In the genomic region with DNA sequence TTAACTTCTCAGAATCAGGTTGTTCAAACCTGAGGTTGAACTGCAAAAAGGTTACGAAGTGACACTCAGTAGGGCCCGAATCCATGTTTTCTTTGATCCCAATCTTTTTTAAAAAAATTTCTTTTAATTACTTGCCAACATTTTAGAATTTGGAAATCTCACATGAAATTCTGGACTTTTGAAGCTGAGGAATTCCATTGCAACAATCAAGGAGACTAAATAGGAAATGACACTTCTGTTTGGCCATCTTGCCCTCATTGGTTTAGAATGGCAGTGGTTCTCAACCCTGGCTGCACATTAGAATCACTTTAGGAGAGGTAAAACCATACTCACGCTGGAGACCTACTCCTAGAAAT, we compare ENCODE assay signal across 8 cellular contexts. TPM values are rescaled to one million over a fixed set of nuclear protein-coding genes. Genes with fewer than 3 reads are reported as not detected.
DNase-seq lines count a peak whose midpoint lies in the region; ATAC-seq and TF ChIP-seq lines count a peak whose summit lies in the region.

No MANE protein-coding gene starts in this region.

- DNase-seq in CD4-positive, alpha-beta T cell: no peak
- no peak for DNase-seq in colonic mucosa
- DNase-seq in natural killer cell treated with Interleukin-12 subunit alpha and Interleukin-12 subunit beta and Interleukin-15 and Interleukin-18, amount 100 ng/mL, for 72 hours (ENCODE audit: low spot score): no peak
- no peak for DNase-seq in activated effector memory CD4-positive, alpha-beta T cell treated with Interleukin-2 at 50 U/mL for 16 hours
- DNase-seq in activated CD4-positive, CD25-positive, alpha-beta regulatory T cell treated with anti-CD3 and anti-CD28 coated beads, Interleukin-2, amount 50 U/mL, for 72 hours: no peak
- no peak for DNase-seq in activated CD4-positive, alpha-beta T cell treated with anti-CD3 and anti-CD28 coated beads for 1 hour

- no peak overlapping the region for H3K27ac ChIP-seq in CD4-positive, alpha-beta T cell (ENCODE audit: low read depth, low read length)
- H3K27ac ChIP-seq in HUES64 (ENCODE audit: low read depth, low read length): peak overlapping the region; percentile 57; the same call in 1 of the 2 replicates
- no peak overlapping the region for H3K27ac ChIP-seq in colonic mucosa

- no peak for ATAC-seq in CD4-positive, alpha-beta T cell (ENCODE audit: poor library complexity)
- no peak for ATAC-seq in natural killer cell treated with Interleukin-12 subunit alpha and Interleukin-12 subunit beta and Interleukin-15 and Interleukin-18, amount 100 ng/mL, for 72 hours
- no peak for ATAC-seq in HG02973 (IDR thresholded peaks at IDR 0.05; ENCODE audit: unreplicated experiment)

- CTCF ChIA-PET in CD4-positive, alpha-beta T cell (lab: Charles Lee): interaction anchor here (1.1 to 1.9 kb wide), 2 partner anchors 33 to 232 kb away, joined by 3 to 4 read pairs; no protein-coding TSS in a partner anchor

- peak overlapping the region; percentile 98 for H3K4me3 Mint-ChIP-seq in CD4-positive, alpha-beta T cell
- peak overlapping the region; percentile 92 for H3K4me3 Mint-ChIP-seq in natural killer cell treated with Interleukin-12 subunit alpha and Interleukin-12 subunit beta and Interleukin-15 and Interleukin-18, amount 100 ng/mL, for 72 hours

- H3K36me3 ChIP-seq in HUES64 (ENCODE audit: insufficient read depth, low read length): peaks cover 11% of the 10 kb centered on the region
- no peaks in the 10 kb centered on the region for H3K36me3 ChIP-seq in colonic mucosa

- H3K27ac Mint-ChIP-seq in CD4-positive, alpha-beta T cell: peak overlapping the region; percentile 92
- H3K27ac Mint-ChIP-seq in natural killer cell treated with Interleukin-12 subunit alpha and Interleukin-12 subunit beta and Interleukin-15 and Interleukin-18, amount 100 ng/mL, for 72 hours: peak overlapping the region; percentile 84 to 98

- peaks cover 44% of the 10 kb centered on the region for H3K4me1 Mint-ChIP-seq in CD4-positive, alpha-beta T cell (ENCODE audit: low read depth)
- H3K4me1 Mint-ChIP-seq in natural killer cell treated with Interleukin-12 subunit alpha and Interleukin-12 subunit beta and Interleukin-15 and Interleukin-18, amount 100 ng/mL, for 72 hours (ENCODE audit: low read depth in 2 of 2): peaks cover 21 to 25% of the 10 kb centered on the region in 2 donors

- no peak for TF ChIP-seq CTCF in CD4-positive, alpha-beta T cell (IDR thresholded peaks at IDR 0.05)
- no peak for TF ChIP-seq CTCF in colonic mucosa (IDR thresholded peaks at IDR 0.05)

- peaks cover 26% of the 10 kb centered on the region for H3K36me3 Mint-ChIP-seq in CD4-positive, alpha-beta T cell (ENCODE audit: low read depth)
- peaks cover 4% of the 10 kb centered on the region for H3K36me3 Mint-ChIP-seq in natural killer cell treated with Interleukin-12 subunit alpha and Interleukin-12 subunit beta and Interleukin-15 and Interleukin-18, amount 100 ng/mL, for 72 hours

- POLR2A ChIA-PET in CD4-positive, alpha-beta T cell (lab: Charles Lee): interaction anchor here (0.7 to 1.6 kb wide), 2 partner anchors 33 to 283 kb away, joined by 3 to 5 read pairs; a partner anchor contains a TSS

- H3K9me3 ChIP-seq in CD4-positive, alpha-beta T cell (ENCODE audit: control insufficient read depth, low read length): no peaks in the 10 kb centered on the region
- no peaks in the 10 kb centered on the region for H3K9me3 ChIP-seq in HUES64 (ENCODE audit: insufficient read depth, low read depth, low read length)
- no peaks in the 10 kb centered on the region for H3K9me3 ChIP-seq in colonic mucosa

- peak overlapping the region; percentile 74 for H3K9ac ChIP-seq in HUES64 (ENCODE audit: low read depth, low read length)
- H3K9ac ChIP-seq in colonic mucosa (ENCODE audit: low read depth in 2 of 2, low read length in 2 of 2): peak overlapping the region in 1 of 2 donors; percentile 87

- H3K27me3 ChIP-seq in CD4-positive, alpha-beta T cell (ENCODE audit: control insufficient read depth, insufficient read depth, low read length): no peaks in the 10 kb centered on the region
- H3K27me3 ChIP-seq in HUES64 (ENCODE audit: insufficient read depth, low read length) (no peaks in the 10 kb centered on the region), colonic mucosa (peaks cover 4% of the 10 kb centered on the region)

- 77% methylated on average over 3 of the region's 3 CpGs for WGBS in HUES64

- peaks cover 22% of the 10 kb centered on the region for H3K4me1 ChIP-seq in HUES64 (ENCODE audit: insufficient read depth, low read length)
- no peaks in the 10 kb centered on the region for H3K4me1 ChIP-seq in colonic mucosa

- intact Hi-C loops in CD4-positive, alpha-beta T cell (cut with DNase I, micrococcal nuclease): loop anchor here (2.0 to 10.0 kb wide), 6 partner anchors 32 to 1752 kb away; a partner anchor contains a TSS
- intact Hi-C loops in colonic mucosa (cut with DNase I): loop anchor here (10.0 kb wide), 1 partner anchor 192 kb away; a partner anchor contains a TSS

- peaks cover 15% of the 10 kb centered on the region for H3K27me3 Mint-ChIP-seq in CD4-positive, alpha-beta T cell
- peaks cover 12 to 17% of the 10 kb centered on the region in 2 donors for H3K27me3 Mint-ChIP-seq in natural killer cell treated with Interleukin-12 subunit alpha and Interleukin-12 subunit beta and Interleukin-15 and Interleukin-18, amount 100 ng/mL, for 72 hours

- H3K9me3 Mint-ChIP-seq in CD4-positive, alpha-beta T cell: no peaks in the 10 kb centered on the region
- H3K9me3 Mint-ChIP-seq in natural killer cell treated with Interleukin-12 subunit alpha and Interleukin-12 subunit beta and Interleukin-15 and Interleukin-18, amount 100 ng/mL, for 72 hours: no peaks in the 10 kb centered on the region

- H3K4me3 ChIP-seq in HUES64 (ENCODE audit: low read length) (peak overlapping the region; percentile 96), colonic mucosa (peak overlapping the region; percentile 90)

RNA-seq across cellular contexts. Expression of a gene that starts 0.5 kb away (rescaled TPM):
- 100 to 1,000 TPM; 503 to 549 TPM for total RNA-seq in CD4-positive, alpha-beta T cell
- 330 TPM for polyA plus RNA-seq in HUES64 (2013, experiment 1 of 2)
- 334 TPM for polyA plus RNA-seq in HUES64 (2013, experiment 2 of 2)
- total RNA-seq in colonic mucosa: 100 to 1,000 TPM; 235 to 288 TPM
- total RNA-seq in natural killer cell treated with Interleukin-12 subunit alpha and Interleukin-12 subunit beta and Interleukin-15 and Interleukin-18, amount 100 ng/mL, for 72 hours: 100 to 1,000 TPM; 136 to 203 TPM
